ENCODE assay signal across 8 cellular contexts in genomic region chr13:44989941-44990340, GRCh38. TPM values are rescaled to one million over a fixed set of nuclear protein-coding genes. Genes with fewer than 3 reads are reported as not detected.
DNase-seq lines count a peak whose midpoint lies in the region; ATAC-seq, FAIRE-seq and TF ChIP-seq lines count a peak whose summit lies in the region.

No MANE protein-coding gene starts in this region.

- ATAC-seq in pancreas: peak; percentile 4 to 36 (median 20)

- H3K4me3 ChIP-seq in GM23248: peak overlapping the region; percentile 98
- peak overlapping the region; percentile 97 for H3K4me3 ChIP-seq in fibroblast of mammary gland (ENCODE audit: control insufficient read depth, low read depth, low read length)
- peak overlapping the region; percentile 85 to 98 (median 96) for H3K4me3 ChIP-seq in pancreas

- WGBS in GM23248 (ENCODE audit: low coverage in 1 of 2, low lambda C conversion rate in 2 of 2, missing lambda C conversion rate in 2 of 2), 2 experiments: 1 to 2% methylated on average over 10 of the region's 10 CpGs
- WGBS in pancreas, 2 donors: 3 to 5% methylated on average over 10 of the region's 10 CpGs

- peak overlapping the region; percentile 90 for H3K27ac ChIP-seq in GM23248
- peak overlapping the region in 3 of 4 donors; percentile 69 to 80 (median 75) for H3K27ac ChIP-seq in pancreas

- H3K27me3 Mint-ChIP-seq in T-helper 1 cell treated with Interleukin-12 subunit alpha and Interleukin-12 subunit beta and Interleukin-4 antibody, amounts not matched to agents 30 μg/mL and 1 μg/mL, for 36 hours (ENCODE audit: low read depth): no peaks in the 10 kb centered on the region

- peak overlapping the region; percentile 98 for H3K9ac ChIP-seq in GM23248

- FAIRE-seq in pancreas (lab: Jason Lieb, UNC): no peak

- no peaks in the 10 kb centered on the region for H3K9me3 Mint-ChIP-seq in T-helper 1 cell treated with Interleukin-12 subunit alpha and Interleukin-12 subunit beta and Interleukin-4 antibody, amounts not matched to agents 30 μg/mL and 1 μg/mL, for 36 hours

- H3K9me3 ChIP-seq in GM23248 (ENCODE audit: low read depth) (no peaks in the 10 kb centered on the region), pancreas (no peaks in the 10 kb centered on the region)

- H3F3A ChIP-seq in GM23248 (ENCODE audit: insufficient read depth): no peaks in the 10 kb centered on the region

- H3K4me1 Mint-ChIP-seq in T-helper 1 cell treated with Interleukin-12 subunit alpha and Interleukin-12 subunit beta and Interleukin-4 antibody, amounts not matched to agents 30 μg/mL and 1 μg/mL, for 36 hours (ENCODE audit: low read depth): peaks cover 33% of the 10 kb centered on the region

- no peaks in the 10 kb centered on the region for H3K9me2 ChIP-seq in GM23248 (ENCODE audit: insufficient read depth)

- peak overlapping the region; percentile 97 for H3K27ac Mint-ChIP-seq in T-helper 1 cell treated with Interleukin-12 subunit alpha and Interleukin-12 subunit beta and Interleukin-4 antibody, amounts not matched to agents 30 μg/mL and 1 μg/mL, for 36 hours

- H3K36me3 ChIP-seq in GM23248 (ENCODE audit: low read depth) (no peaks in the 10 kb centered on the region), pancreas (no peaks in the 10 kb centered on the region)

- intact Hi-C loops in pancreas (cut with DNase I): no loop called here

- peak overlapping the region; percentile 96 for H2AFZ ChIP-seq in GM23248

- no peaks in the 10 kb centered on the region for H4K20me1 ChIP-seq in GM23248 (ENCODE audit: insufficient read depth)

- no peak for TF ChIP-seq CTCF in fibroblast of mammary gland (conservative IDR thresholded peaks at IDR 0.05; ENCODE audit: control insufficient read depth, insufficient read depth, low read depth, low read length)
- TF ChIP-seq CTCF in pancreas (IDR thresholded peaks at IDR 0.05): no peak

- H3K4me2 ChIP-seq in GM23248 (ENCODE audit: unreplicated experiment): peak overlapping the region; percentile 99

- peaks cover 99% of the 10 kb centered on the region for H3K79me2 ChIP-seq in GM23248 (ENCODE audit: insufficient read depth)

- H3K27me3 ChIP-seq in GM23248 (replicated peaks; ENCODE audit: insufficient read depth): no peaks in the 10 kb centered on the region
- H3K27me3 ChIP-seq in pancreas: no peaks in the 10 kb centered on the region

- H3K4me3 Mint-ChIP-seq in T-helper 1 cell treated with Interleukin-12 subunit alpha and Interleukin-12 subunit beta and Interleukin-4 antibody, amounts not matched to agents 30 μg/mL and 1 μg/mL, for 36 hours: peak overlapping the region; percentile 94

- peaks cover 6% of the 10 kb centered on the region for H3K36me3 Mint-ChIP-seq in T-helper 1 cell treated with Interleukin-12 subunit alpha and Interleukin-12 subunit beta and Interleukin-4 antibody, amounts not matched to agents 30 μg/mL and 1 μg/mL, for 36 hours (ENCODE audit: low read depth)

- H3K4me1 ChIP-seq in GM23248 (ENCODE audit: insufficient read depth) (peaks cover 19% of the 10 kb centered on the region), pancreas (peaks cover 7 to 22% (median 8%) of the 10 kb centered on the region in 3 donors)

- in situ Hi-C loops in GM23248 (cut with MboI): no loop called here

- peak; percentile 12 for DNase-seq in AG08395 (ENCODE audit: low spot score)
- DNase-seq in GM23248: peak; percentile 55
- no peak for DNase-seq in fibroblast of mammary gland (ENCODE audit: low read depth)
- no peak for DNase-seq in pancreas
- no peak for DNase-seq in NCI-H774 (lab: John Stamatoyannopoulos, UW)
- DNase-seq in NCI-H146 (lab: John Stamatoyannopoulos, UW): no peak
- DNase-seq in middle frontal gyrus (ENCODE audit: extremely low spot score, low spot score): no peak

RNA-seq across cellular contexts. Expression of gene GPALPP1, which starts 0.6 kb away (rescaled TPM):
- 22.8 and 29.2 TPM in 2 replicates for total RNA-seq in GM23248 (2014; rRNA removed; shearing (Covaris generic))
- polyA plus RNA-seq in GM23248 (2016; fragmentation: Nextera tagmentation; extraction: Ambion mirVana): 18.5 and 21.2 TPM in 2 replicates
- 10 to 100 TPM in 1 of 6 donors, 1 to 10 TPM in 5; 6.4 to 13.3 (median 9.1) TPM for total RNA-seq in pancreas
- polyA plus RNA-seq in pancreas: 1 to 10 TPM; 4.3 to 8.5 TPM

RNA-seq across cellular contexts. Expression of gene NUFIP1, which starts 0.7 kb away (rescaled TPM):
- 1.0 and 1.3 TPM in 2 replicates for total RNA-seq in GM23248 (2014; rRNA removed; shearing (Covaris generic))
- 5.5 TPM in 2 replicates for polyA plus RNA-seq in GM23248 (2016; fragmentation: Nextera tagmentation; extraction: Ambion mirVana)
- 1 to 10 TPM; 1.1 to 3.0 (median 2.0) TPM for total RNA-seq in pancreas
- polyA plus RNA-seq in pancreas: 1 to 10 TPM; 1.3 to 2.4 TPM

Comparison
In these comparisons a context has a peak if more than half of its experiments do, and no peak if none do; other contexts are left out.
1. DNase-seq: peak in AG08395 (single experiment) and GM23248 (single experiment); none in fibroblast of mammary gland (single experiment), pancreas (0 of 6), NCI-H774 (single experiment), NCI-H146 (single experiment) and middle frontal gyrus (single experiment).
2. Peak in every context shown above with its lines, with median percentiles within 50 percentile points of each other: H3K4me3 ChIP-seq.